Comparison of ENCODE assay signal across 9 cellular contexts in genomic region chr13:42334329-42334706, GRCh38.
A peak's percentile ranks its signal among the peaks of the same experiment; 100 is the strongest.
DNase-seq lines count a peak whose midpoint lies in the region; ATAC-seq lines count a peak whose summit lies in the region.
"Had no signal": no experiment of that assay in that cellular context is flagged by ENCODE, and none has a peak within 500 bp of the region (broad histone marks: within the 10 kb centered on the region; RNA-seq: fewer than 3 reads in every experiment).

No MANE protein-coding gene starts in this region.

- no peak overlapping the region for H3K4me3 Mint-ChIP-seq in activated naive CD4-positive, alpha-beta T cell treated with anti-CD3 and anti-CD28 coated beads, Interleukin-2, amount 50 U/mL, for 24 hours
- no peak overlapping the region for H3K4me3 Mint-ChIP-seq in activated naive CD4-positive, alpha-beta T cell treated with anti-CD3 and anti-CD28 coated beads, Interleukin-2, amount 10 ng/mL, durations not matched to agents 7 days and 5 days
- no peak overlapping the region for H3K4me3 Mint-ChIP-seq in activated CD4-positive, alpha-beta memory T cell treated with anti-CD3 and anti-CD28 coated beads, Interleukin-2, amount 10 ng/mL, durations not matched to agents 7 days and 5 days

- CTCF ChIA-PET in activated naive CD4-positive, alpha-beta T cell treated with anti-CD3 and anti-CD28 coated beads, Interleukin-2, amount 10 ng/mL, durations not matched to agents 7 days and 5 days (lab: Charles Lee), result interaction anchor here (0.6 to 1.5 kb wide), 18 partner anchors 11 to 264 kb away, joined by 3 to 38 read pairs (median 4); no protein-coding TSS in a partner anchor
- CTCF ChIA-PET in activated CD4-positive, alpha-beta memory T cell treated with anti-CD3 and anti-CD28 coated beads, Interleukin-2, amount 10 ng/mL, durations not matched to agents 7 days and 5 days (lab: Charles Lee), result interaction anchor here (0.6 to 1.5 kb wide), 18 partner anchors 9 to 1470 kb away, joined by 3 to 20 read pairs (median 4); no protein-coding TSS in a partner anchor

- H3K9me3 Mint-ChIP-seq in activated naive CD4-positive, alpha-beta T cell treated with anti-CD3 and anti-CD28 coated beads, Interleukin-2, amount 50 U/mL, for 24 hours, result no peaks in the 10 kb centered on the region
- no peaks in the 10 kb centered on the region for H3K9me3 Mint-ChIP-seq in activated naive CD4-positive, alpha-beta T cell treated with anti-CD3 and anti-CD28 coated beads, Interleukin-2, amount 10 ng/mL, durations not matched to agents 7 days and 5 days
- peaks cover 4% of the 10 kb centered on the region for H3K9me3 Mint-ChIP-seq in activated CD4-positive, alpha-beta memory T cell treated with anti-CD3 and anti-CD28 coated beads, Interleukin-2, amount 10 ng/mL, durations not matched to agents 7 days and 5 days

- peak; percentile 17 for ATAC-seq in HG03066 (IDR thresholded peaks at IDR 0.05; ENCODE audit: low read depth, unreplicated experiment)

- H3K36me3 Mint-ChIP-seq in activated naive CD4-positive, alpha-beta T cell treated with anti-CD3 and anti-CD28 coated beads, Interleukin-2, amount 50 U/mL, for 24 hours, result peaks cover 1% of the 10 kb centered on the region
- H3K36me3 Mint-ChIP-seq in activated naive CD4-positive, alpha-beta T cell treated with anti-CD3 and anti-CD28 coated beads, Interleukin-2, amount 10 ng/mL, durations not matched to agents 7 days and 5 days, result peaks cover 5% of the 10 kb centered on the region
- peaks cover 4% of the 10 kb centered on the region for H3K36me3 Mint-ChIP-seq in activated CD4-positive, alpha-beta memory T cell treated with anti-CD3 and anti-CD28 coated beads, Interleukin-2, amount 10 ng/mL, durations not matched to agents 7 days and 5 days (ENCODE audit: low read depth)

- H3K4me1 Mint-ChIP-seq in activated naive CD4-positive, alpha-beta T cell treated with anti-CD3 and anti-CD28 coated beads, Interleukin-2, amount 50 U/mL, for 24 hours, result peaks cover 25% of the 10 kb centered on the region
- peaks cover 25% of the 10 kb centered on the region for H3K4me1 Mint-ChIP-seq in activated naive CD4-positive, alpha-beta T cell treated with anti-CD3 and anti-CD28 coated beads, Interleukin-2, amount 10 ng/mL, durations not matched to agents 7 days and 5 days
- H3K4me1 Mint-ChIP-seq in activated CD4-positive, alpha-beta memory T cell treated with anti-CD3 and anti-CD28 coated beads, Interleukin-2, amount 10 ng/mL, durations not matched to agents 7 days and 5 days, result peaks cover 49% of the 10 kb centered on the region

- POLR2A ChIA-PET in activated CD4-positive, alpha-beta memory T cell treated with anti-CD3 and anti-CD28 coated beads, Interleukin-2, amount 10 ng/mL, durations not matched to agents 7 days and 5 days (lab: Charles Lee), result interaction anchor here (0.7 to 1.5 kb wide), 7 partner anchors 15 to 164 kb away, joined by 3 to 9 read pairs (median 3); no protein-coding TSS in a partner anchor

- H3K27me3 Mint-ChIP-seq in activated naive CD4-positive, alpha-beta T cell treated with anti-CD3 and anti-CD28 coated beads, Interleukin-2, amount 50 U/mL, for 24 hours, result no peaks in the 10 kb centered on the region
- peaks cover 3% of the 10 kb centered on the region for H3K27me3 Mint-ChIP-seq in activated naive CD4-positive, alpha-beta T cell treated with anti-CD3 and anti-CD28 coated beads, Interleukin-2, amount 10 ng/mL, durations not matched to agents 7 days and 5 days
- no peaks in the 10 kb centered on the region for H3K27me3 Mint-ChIP-seq in activated CD4-positive, alpha-beta memory T cell treated with anti-CD3 and anti-CD28 coated beads, Interleukin-2, amount 10 ng/mL, durations not matched to agents 7 days and 5 days

- DNase-seq in activated naive CD4-positive, alpha-beta T cell treated with anti-CD3 and anti-CD28 coated beads, Interleukin-2, amount 10 ng/mL, durations not matched to agents 7 days and 5 days, result no peak
- DNase-seq in activated CD4-positive, alpha-beta memory T cell treated with anti-CD3 and anti-CD28 coated beads, Interleukin-2, amount 10 ng/mL, durations not matched to agents 7 days and 5 days, result no peak
- no peak for DNase-seq in epidermal melanocyte (ENCODE audit: insufficient read length, low spot score)
- no peak for DNase-seq in amygdala (lab: John Stamatoyannopoulos, UW)
- DNase-seq in NCI-H1694 (lab: John Stamatoyannopoulos, UW), result no peak
- no peak for DNase-seq in NCI-H1436 treated with DMSO at 0.1 percent for 48 hours (lab: John Stamatoyannopoulos, UW)
- DNase-seq: hippocampal formation had no signal

- H3K27ac Mint-ChIP-seq in activated naive CD4-positive, alpha-beta T cell treated with anti-CD3 and anti-CD28 coated beads, Interleukin-2, amount 50 U/mL, for 24 hours, result peak overlapping the region; percentile 76
- no peak overlapping the region for H3K27ac Mint-ChIP-seq in activated naive CD4-positive, alpha-beta T cell treated with anti-CD3 and anti-CD28 coated beads, Interleukin-2, amount 10 ng/mL, durations not matched to agents 7 days and 5 days
- H3K27ac Mint-ChIP-seq in activated CD4-positive, alpha-beta memory T cell treated with anti-CD3 and anti-CD28 coated beads, Interleukin-2, amount 10 ng/mL, durations not matched to agents 7 days and 5 days, result peak overlapping the region; percentile 41
